In genomic region chr1:211326528-211327340, GRCh38 we compare ENCODE assay signal across 8 cellular contexts. TPM values are rescaled to one million over a fixed set of nuclear protein-coding genes. Genes with fewer than 3 reads are reported as not detected.
A peak's percentile ranks its signal among the peaks of the same experiment; 100 is the strongest.
DNase-seq lines count a peak whose midpoint lies in the region; ATAC-seq and TF ChIP-seq lines count a peak whose summit lies in the region.

A gene with protein sequence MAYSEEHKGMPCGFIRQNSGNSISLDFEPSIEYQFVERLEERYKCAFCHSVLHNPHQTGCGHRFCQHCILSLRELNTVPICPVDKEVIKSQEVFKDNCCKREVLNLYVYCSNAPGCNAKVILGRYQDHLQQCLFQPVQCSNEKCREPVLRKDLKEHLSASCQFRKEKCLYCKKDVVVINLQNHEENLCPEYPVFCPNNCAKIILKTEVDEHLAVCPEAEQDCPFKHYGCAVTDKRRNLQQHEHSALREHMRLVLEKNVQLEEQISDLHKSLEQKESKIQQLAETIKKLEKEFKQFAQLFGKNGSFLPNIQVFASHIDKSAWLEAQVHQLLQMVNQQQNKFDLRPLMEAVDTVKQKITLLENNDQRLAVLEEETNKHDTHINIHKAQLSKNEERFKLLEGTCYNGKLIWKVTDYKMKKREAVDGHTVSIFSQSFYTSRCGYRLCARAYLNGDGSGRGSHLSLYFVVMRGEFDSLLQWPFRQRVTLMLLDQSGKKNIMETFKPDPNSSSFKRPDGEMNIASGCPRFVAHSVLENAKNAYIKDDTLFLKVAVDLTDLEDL (plus strand): TSS chr1:211326833. CDS start chr1:211353240, 26,407 bp downstream.

- H3K36me3 Mint-ChIP-seq in CD8-positive, alpha-beta T cell: peaks cover 25% of the 10 kb centered on the region
- H3K36me3 Mint-ChIP-seq in MCF 10A (ENCODE audit: insufficient read depth, unreplicated experiment): no peaks in the 10 kb centered on the region

- H3K4me1 ChIP-seq in CD8-positive, alpha-beta T cell (ENCODE audit: insufficient read depth, low read length): peaks cover 41% of the 10 kb centered on the region
- H3K4me1 ChIP-seq in skeletal muscle tissue (ENCODE audit: control insufficient read depth in 3 of 3, insufficient read depth in 3 of 3, low read length in 3 of 3): peaks cover 7 to 30% (median 24%) of the 10 kb centered on the region in 3 donors

- no peak for TF ChIP-seq CTCF in CD8-positive, alpha-beta T cell (IDR thresholded peaks at IDR 0.05)
- TF ChIP-seq CTCF in MCF 10A (IDR thresholded peaks at IDR 0.05; ENCODE audit: unreplicated experiment): no peak

- POLR2A ChIA-PET in CD8-positive, alpha-beta T cell (lab: Charles Lee): interaction anchor here (0.8 to 3.3 kb wide), 7 partner anchors 9 to 68 kb away, joined by 3 to 15 read pairs (median 5); no protein-coding TSS in a partner anchor
- POLR2A ChIA-PET in MCF 10A (lab: Yijun Ruan, JAX): interaction anchor here (0.6 to 5.8 kb wide), 18 partner anchors 9 to 490 kb away, joined by 3 to 26 read pairs (median 4); partner anchors contain the start of gene SLC30A1

- peak; percentile 39 for ATAC-seq in CD8-positive, alpha-beta T cell
- peak; percentile 26 for ATAC-seq in GM19395 (IDR thresholded peaks at IDR 0.05; ENCODE audit: unreplicated experiment)
- ATAC-seq in HG02870 (IDR thresholded peaks at IDR 0.05; ENCODE audit: unreplicated experiment): no peak

- H3K27me3 Mint-ChIP-seq in CD8-positive, alpha-beta T cell (ENCODE audit: low read depth): no peaks in the 10 kb centered on the region
- no peaks in the 10 kb centered on the region for H3K27me3 Mint-ChIP-seq in MCF 10A (ENCODE audit: insufficient read depth, unreplicated experiment)

- peak within 1 kb of the TSS; percentile 65 for H3K27ac ChIP-seq in CD8-positive, alpha-beta T cell (ENCODE audit: low read depth, low read length)
- peak within 1 kb of the TSS; percentile 57 for H3K27ac ChIP-seq in skeletal muscle tissue (ENCODE audit: low read depth, low read length)

- H3K9me3 Mint-ChIP-seq in CD8-positive, alpha-beta T cell: no peaks in the 10 kb centered on the region
- H3K9me3 Mint-ChIP-seq in MCF 10A (ENCODE audit: unreplicated experiment): no peaks in the 10 kb centered on the region

- H3K9me3 ChIP-seq in CD8-positive, alpha-beta T cell (ENCODE audit: low read length): no peaks in the 10 kb centered on the region
- no peaks in the 10 kb centered on the region for H3K9me3 ChIP-seq in skeletal muscle tissue (ENCODE audit: control insufficient read depth in 3 of 3, low read length in 3 of 3)

- peak within 1 kb of the TSS; percentile 97 for H3K27ac Mint-ChIP-seq in CD8-positive, alpha-beta T cell
- peak within 1 kb of the TSS; percentile 55 for H3K27ac Mint-ChIP-seq in MCF 10A (ENCODE audit: low read depth, unreplicated experiment)

- CTCF ChIA-PET in CD8-positive, alpha-beta T cell (lab: Charles Lee): interaction anchor here (0.9 to 4.4 kb wide), 10 partner anchors 13 to 187 kb away, joined by 3 to 43 read pairs (median 7); no protein-coding TSS in a partner anchor
- CTCF ChIA-PET in MCF 10A (lab: Yijun Ruan, JAX): interaction anchor here (0.6 to 11.2 kb wide), 20 partner anchors 10 to 354 kb away, joined by 3 to 308 read pairs (median 5); no protein-coding TSS in a partner anchor

- no peaks in the 10 kb centered on the region for H3K27me3 ChIP-seq in CD8-positive, alpha-beta T cell (ENCODE audit: insufficient read depth, low read length)
- H3K27me3 ChIP-seq in skeletal muscle tissue (ENCODE audit: control insufficient read depth in 3 of 3, insufficient read depth in 3 of 3, low read length in 3 of 3): peaks cover 0 to 5% (median 4%) of the 10 kb centered on the region in 3 donors

- H3K36me3 ChIP-seq in CD8-positive, alpha-beta T cell (ENCODE audit: insufficient read depth, low read length): no peaks in the 10 kb centered on the region
- peaks cover 0 to 3% (median 0%) of the 10 kb centered on the region in 3 donors for H3K36me3 ChIP-seq in skeletal muscle tissue (ENCODE audit: control insufficient read depth in 3 of 3, insufficient read depth in 3 of 3, low read length in 3 of 3)

- H3K9ac ChIP-seq in skeletal muscle tissue (ENCODE audit: low read depth in 1 of 3, low read length in 3 of 3): peak within 1 kb of the TSS; percentile 50 to 76 (median 63)

- H3K4me3 ChIP-seq in CD8-positive, alpha-beta T cell (ENCODE audit: low read depth, low read length): peak within 1 kb of the TSS; percentile 68
- H3K4me3 ChIP-seq in skeletal muscle tissue (ENCODE audit: low read length in 3 of 3): peak within 1 kb of the TSS; percentile 70 to 82 (median 78)

- BruUV-seq in MCF 10A (replicated peaks; lab: Mats Ljungman, UMichigan): no TSS peak

- intact Hi-C loops in CD8-positive, alpha-beta T cell (cut with DNase I, micrococcal nuclease): loop anchor here (1.0 to 5.0 kb wide), 5 partner anchors 9 to 256 kb away; partner anchors contain the start of gene RCOR3 (in 1 of the 2)
- intact Hi-C loops in T-helper 1 cell treated with Interleukin-12 subunit alpha and Interleukin-12 subunit beta and Interleukin-4 antibody, amounts not matched to agents 30 ng/mL and 1 ng/mL, for 36 hours (cut with micrococcal nuclease): loop anchor here (1.0 to 10.0 kb wide), 6 partner anchors 9 to 708 kb away; partner anchors contain the start of genes DTL and INTS7
- intact Hi-C loops in MCF 10A (cut with micrococcal nuclease): loop anchor here (1.0 kb wide), 1 partner anchor 251 kb away; no protein-coding TSS in a partner anchor

- DNase-seq in CD8-positive, alpha-beta T cell: peak in 6 of 7 experiments; percentile 33 to 74 (median 50)
- peak in 47 of 76 experiments; percentile 2 to 59 (median 25) for DNase-seq in HUDEP-2 (lab: John Stamatoyannopoulos, UW; ENCODE audit: unreplicated experiment in 76 of 76)
- peak; percentile 58 for DNase-seq in MCF 10A (ENCODE audit: unreplicated experiment)
- DNase-seq in iPS-NIHi7 (ENCODE audit: extremely low spot score): peak; percentile 74

- peak within 1 kb of the TSS; percentile 94 for H3K4me3 Mint-ChIP-seq in CD8-positive, alpha-beta T cell
- H3K4me3 Mint-ChIP-seq in MCF 10A (ENCODE audit: unreplicated experiment): peak within 1 kb of the TSS; percentile 84

- H3K4me1 Mint-ChIP-seq in CD8-positive, alpha-beta T cell (ENCODE audit: low read depth): peaks cover 58% of the 10 kb centered on the region
- H3K4me1 Mint-ChIP-seq in MCF 10A (ENCODE audit: insufficient read depth, unreplicated experiment): peaks cover 39% of the 10 kb centered on the region

RNA-seq across cellular contexts. Expression of the gene that starts here (rescaled TPM):
- total RNA-seq in CD8-positive, alpha-beta T cell: 10 to 100 TPM; 20.5 to 24.0 TPM
- 52.6 and 58.8 TPM in 2 replicates for total RNA-seq in T-helper 1 cell treated with Interleukin-12 subunit alpha and Interleukin-12 subunit beta and Interleukin-4 antibody, amounts not matched to agents 30 ng/mL and 1 ng/mL, for 36 hours
- total RNA-seq in MCF 10A (2022) (16.0 and 17.8 TPM in 2 replicates), skeletal muscle tissue (13.0 TPM)
